8 cellular contexts compared by ENCODE assay signal in the genomic region with DNA sequence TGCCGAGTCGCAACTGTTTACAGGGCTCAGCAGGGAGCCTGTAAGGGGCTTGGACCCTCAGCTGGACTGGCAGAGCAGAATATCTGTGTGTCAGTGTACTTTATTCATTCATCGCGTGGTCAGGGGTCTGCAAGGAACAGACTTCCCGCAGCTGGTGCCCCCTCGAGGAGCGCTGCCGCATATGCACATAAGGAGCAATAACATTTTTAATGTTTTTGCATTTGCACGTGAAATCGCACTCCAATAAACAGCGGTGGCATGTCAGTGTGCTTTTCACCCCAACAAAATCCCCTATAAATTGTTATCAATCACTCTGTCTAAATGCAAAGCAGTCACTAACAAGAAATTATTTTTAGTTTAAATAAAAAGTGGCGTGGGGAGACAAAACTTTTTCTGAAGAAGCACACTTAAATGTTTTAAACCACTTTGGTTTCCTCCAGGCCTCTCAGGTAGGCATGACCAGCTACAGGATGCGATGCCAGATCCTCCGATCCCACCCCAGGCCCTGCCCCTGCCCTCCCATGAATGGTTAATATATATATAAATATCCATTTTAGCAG. TPM values are rescaled to one million over a fixed set of nuclear protein-coding genes. Genes with fewer than 3 reads are reported as not detected.
DNase-seq lines count a peak whose midpoint lies in the region; ATAC-seq and TF ChIP-seq lines count a peak whose summit lies in the region.

No MANE protein-coding gene starts in this region.

- H3K27me3 Mint-ChIP-seq in activated T-helper 2 cell treated with anti-CD3 and anti-CD28 coated beads, Interferon-gamma antibody, Interleukin-2, Interleukin-4, amounts not matched to agents 10 μg/mL and 5 μg/mL and 100 μg/mL, durations not matched to agents 14 hours and 24 hours and 36 hours (ENCODE audit: low read depth): peaks cover 51% of the 10 kb centered on the region

- H3K36me3 ChIP-seq in heart right ventricle: no peaks in the 10 kb centered on the region

- H3K9me3 Mint-ChIP-seq in activated T-helper 2 cell treated with anti-CD3 and anti-CD28 coated beads, Interferon-gamma antibody, Interleukin-2, Interleukin-4, amounts not matched to agents 10 μg/mL and 5 μg/mL and 100 μg/mL, durations not matched to agents 14 hours and 24 hours and 36 hours: no peaks in the 10 kb centered on the region

- H3K27ac Mint-ChIP-seq in activated T-helper 2 cell treated with anti-CD3 and anti-CD28 coated beads, Interferon-gamma antibody, Interleukin-2, Interleukin-4, amounts not matched to agents 10 μg/mL and 5 μg/mL and 100 μg/mL, durations not matched to agents 14 hours and 24 hours and 36 hours: no peak overlapping the region

- peaks cover 9% of the 10 kb centered on the region for H3K4me1 Mint-ChIP-seq in activated T-helper 2 cell treated with anti-CD3 and anti-CD28 coated beads, Interferon-gamma antibody, Interleukin-2, Interleukin-4, amounts not matched to agents 10 μg/mL and 5 μg/mL and 100 μg/mL, durations not matched to agents 14 hours and 24 hours and 36 hours (ENCODE audit: low read depth)

- WGBS in heart right ventricle, 2 donors: 19 to 20% methylated on average over 14 of the region's 14 CpGs

- H3K4me3 ChIP-seq in heart right ventricle: peak overlapping the region; percentile 18 to 64 (median 58)

- H3K36me3 Mint-ChIP-seq in activated T-helper 2 cell treated with anti-CD3 and anti-CD28 coated beads, Interferon-gamma antibody, Interleukin-2, Interleukin-4, amounts not matched to agents 10 μg/mL and 5 μg/mL and 100 μg/mL, durations not matched to agents 14 hours and 24 hours and 36 hours (ENCODE audit: low read depth): no peaks in the 10 kb centered on the region

- peak; percentile 18 for ATAC-seq in GM19463 (IDR thresholded peaks at IDR 0.05; ENCODE audit: unreplicated experiment)
- peak in 5 of 8 donors; percentile 34 to 59 (median 46) for ATAC-seq in heart right ventricle
- peak; percentile 68 for ATAC-seq in sciatic nerve

- peak; percentile 83 for DNase-seq in D341Med (ENCODE audit: low spot score)
- peak; percentile 55 for DNase-seq in NCI-H1105 treated with DMSO at 0.1 percent for 48 hours (lab: John Stamatoyannopoulos, UW)
- no peak for DNase-seq in activated T-helper 2 cell treated with anti-CD3 and anti-CD28 coated beads, Interferon-gamma antibody, Interleukin-2, Interleukin-4, amounts not matched to agents 10 μg/mL and 5 μg/mL and 100 μg/mL, durations not matched to agents 14 hours and 24 hours and 36 hours (ENCODE audit: low spot score)
- peak; percentile 16 to 27 for DNase-seq in heart right ventricle
- DNase-seq in sciatic nerve (ENCODE audit: low spot score): peak; percentile 67
- DNase-seq in NCI-H146 (lab: John Stamatoyannopoulos, UW): no peak
- DNase-seq in NCI-H2171 (lab: John Stamatoyannopoulos, UW): no peak

- no peaks in the 10 kb centered on the region for H3K9me3 ChIP-seq in heart right ventricle

- no peak overlapping the region for H3K27ac ChIP-seq in heart right ventricle

- peak overlapping the region; percentile 77 for H3K4me3 Mint-ChIP-seq in activated T-helper 2 cell treated with anti-CD3 and anti-CD28 coated beads, Interferon-gamma antibody, Interleukin-2, Interleukin-4, amounts not matched to agents 10 μg/mL and 5 μg/mL and 100 μg/mL, durations not matched to agents 14 hours and 24 hours and 36 hours (ENCODE audit: low read depth)

- peaks cover 0 to 17% (median 4%) of the 10 kb centered on the region in 9 donors for H3K4me1 ChIP-seq in heart right ventricle

- H3K27me3 ChIP-seq in heart right ventricle: peaks cover 0 to 29% (median 14%) of the 10 kb centered on the region in 7 donors

- TF ChIP-seq CTCF in heart right ventricle (IDR thresholded peaks at IDR 0.05): peak; percentile 21 to 59 (median 54)

- intact Hi-C loops in activated T-helper 2 cell treated with anti-CD3 and anti-CD28 coated beads, Interferon-gamma antibody, Interleukin-2, Interleukin-4, amounts not matched to agents 10 μg/mL and 5 μg/mL and 100 μg/mL, durations not matched to agents 14 hours and 24 hours and 36 hours (cut with micrococcal nuclease): no loop called here
- intact Hi-C loops in heart right ventricle (cut with DNase I) (loop anchor here in 1 of 10 donors (5.0 kb wide), 1 partner anchor 60 kb away; the partner anchor contains the start of gene FMO4), sciatic nerve (cut with DNase I) (no loop called here)

RNA-seq across cellular contexts. Expression of gene FMO1, which starts 3.5 kb away (rescaled TPM):
- total RNA-seq in activated T-helper 2 cell treated with anti-CD3 and anti-CD28 coated beads, Interferon-gamma antibody, Interleukin-2, Interleukin-4, amounts not matched to agents 10 μg/mL and 5 μg/mL and 100 μg/mL, durations not matched to agents 14 hours and 24 hours and 36 hours: not detected in 2 replicates
- total RNA-seq in heart right ventricle (1 to 10 TPM in 4 of 10 donors, under 1 TPM in 4, not detected in 2; 0.15 to 7.8 (median 0.92) TPM), sciatic nerve (10.2 TPM)
- polyA plus RNA-seq in heart right ventricle: under 1 TPM in 1 of 2 donors, not detected in 1; 0.16 TPM

Comparison
In these comparisons a context has a peak if more than half of its experiments do, and no peak if none do; other contexts are left out.
1. DNase-seq: peak in D341Med (single experiment), NCI-H1105 treated with DMSO at 0.1 percent for 48 hours (single experiment), heart right ventricle (2 of 2) and sciatic nerve (single experiment); none in activated T-helper 2 cell treated with anti-CD3 and anti-CD28 coated beads, Interferon-gamma antibody, Interleukin-2, Interleukin-4, amounts not matched to agents 10 μg/mL and 5 μg/mL and 100 μg/mL, durations not matched to agents 14 hours and 24 hours and 36 hours (single experiment), NCI-H146 (single experiment) and NCI-H2171 (single experiment).
2. ATAC-seq: peak in every context shown above with its lines; median percentile 68 in sciatic nerve; 46 in heart right ventricle; 18 in GM19463.